ENCODE assay signal across 12 cellular contexts in genomic region chr5:52943285-52943684, GRCh38. TPM values are rescaled to one million over a fixed set of nuclear protein-coding genes. Genes with fewer than 3 reads are reported as not detected.
DNase-seq lines count a peak whose midpoint lies in the region; ATAC-seq and TF ChIP-seq lines count a peak whose summit lies in the region.
"Had no signal": no experiment of that assay in that cellular context is flagged by ENCODE, and none has a peak within 500 bp of the region (broad histone marks: within the 10 kb centered on the region; RNA-seq: fewer than 3 reads in every experiment).

No MANE protein-coding gene starts in this region.

- no peak overlapping the region for H3K27ac Mint-ChIP-seq in activated CD4-positive, alpha-beta T cell treated with anti-CD3 and anti-CD28 coated beads, Interleukin-2, amount 10 ng/mL, durations not matched to agents 24 days and 14 days
- no peak overlapping the region for H3K27ac Mint-ChIP-seq in stimulated activated memory B cell treated with anti-CD40 and anti-IgM and Interleukin-4, amounts not matched to agents 10 μg/mL and 1 μg/mL and 100 μg/mL, for 72 hours

- H3K27ac ChIP-seq in OCI-LY1 (ENCODE audit: low read depth, low read length, poor library complexity, severe bottlenecking) = no peak overlapping the region
- H3K27ac ChIP-seq: VCaP had no signal

- peaks cover 12% of the 10 kb centered on the region for H3K27me3 Mint-ChIP-seq in activated CD4-positive, alpha-beta T cell treated with anti-CD3 and anti-CD28 coated beads, Interleukin-2, amount 10 ng/mL, durations not matched to agents 24 days and 14 days
- H3K27me3 Mint-ChIP-seq in stimulated activated memory B cell treated with anti-CD40 and anti-IgM and Interleukin-4, amounts not matched to agents 10 μg/mL and 1 μg/mL and 100 μg/mL, for 72 hours = no peaks in the 10 kb centered on the region

- peaks cover 12% of the 10 kb centered on the region for H3K4me1 Mint-ChIP-seq in activated CD4-positive, alpha-beta T cell treated with anti-CD3 and anti-CD28 coated beads, Interleukin-2, amount 10 ng/mL, durations not matched to agents 24 days and 14 days
- H3K4me1 Mint-ChIP-seq in stimulated activated memory B cell treated with anti-CD40 and anti-IgM and Interleukin-4, amounts not matched to agents 10 μg/mL and 1 μg/mL and 100 μg/mL, for 72 hours = peaks cover 2% of the 10 kb centered on the region

- H3K9me3 Mint-ChIP-seq in activated CD4-positive, alpha-beta T cell treated with anti-CD3 and anti-CD28 coated beads, Interleukin-2, amount 10 ng/mL, durations not matched to agents 24 days and 14 days = no peaks in the 10 kb centered on the region
- no peaks in the 10 kb centered on the region for H3K9me3 Mint-ChIP-seq in stimulated activated memory B cell treated with anti-CD40 and anti-IgM and Interleukin-4, amounts not matched to agents 10 μg/mL and 1 μg/mL and 100 μg/mL, for 72 hours

- intact Hi-C loops in activated CD4-positive, alpha-beta T cell treated with anti-CD3 and anti-CD28 coated beads, Interleukin-2, amount 10 ng/mL, durations not matched to agents 24 days and 14 days (cut with micrococcal nuclease) = loop anchor here (10.0 kb wide), 2 partner anchors 532 to 1282 kb away; no protein-coding TSS in a partner anchor

- DNase-seq in H4 (ENCODE audit: low spot score) (peak; percentile 18), fibroblast of villous mesenchyme (ENCODE audit: low read depth) (no peak), NCI-H1092 treated with DMSO at 0.1 percent for 48 hours (lab: John Stamatoyannopoulos, UW) (no peak), putamen (ENCODE audit: low spot score) (no peak)
- no peak for DNase-seq in activated CD4-positive, alpha-beta T cell treated with anti-CD3 and anti-CD28 coated beads, Interleukin-2, amount 10 ng/mL, durations not matched to agents 24 days and 14 days
- DNase-seq: activated naive CD4-positive, alpha-beta T cell treated with Interleukin-2 at 50 U/mL for 16 hours; left ventricle myocardium superior; NCI-H510A had no signal

- peak; percentile 40 for TF ChIP-seq CTCF in GM12873 (IDR thresholded peaks at IDR 0.05; ENCODE audit: insufficient read depth, low read depth, low read length, missing control alignments)
- TF ChIP-seq CTCF in OCI-LY1 (IDR thresholded peaks at IDR 0.05; ENCODE audit: low read length) = peak; percentile 34; the same call in 1 of the 2 replicates
- TF ChIP-seq CTCF in fibroblast of villous mesenchyme (IDR thresholded peaks at IDR 0.05; ENCODE audit: insufficient read depth, low read depth, low read length) = peak; percentile 28

- no peak overlapping the region for H2AFZ ChIP-seq in OCI-LY1 (ENCODE audit: low read length)

- no peak for ATAC-seq in stimulated activated memory B cell treated with anti-CD40 and anti-IgM and Interleukin-4, amounts not matched to agents 10 μg/mL and 1 μg/mL and 100 μg/mL, for 72 hours
- ATAC-seq: left ventricle myocardium superior had no signal

- no peaks in the 10 kb centered on the region for H3K9me2 ChIP-seq in OCI-LY1 (ENCODE audit: low read depth, low read length)

- no peaks in the 10 kb centered on the region for H3K27me3 ChIP-seq in OCI-LY1 (ENCODE audit: insufficient read depth, low read length)

- no peak overlapping the region for H3K4me2 ChIP-seq in OCI-LY1 (ENCODE audit: low read length)

- H3K4me3 ChIP-seq in OCI-LY1 (ENCODE audit: low read depth, low read length, poor library complexity, severe bottlenecking) (no peak overlapping the region), fibroblast of villous mesenchyme (ENCODE audit: low read depth, low read length) (no peak overlapping the region)

- no peaks in the 10 kb centered on the region for H3K36me3 Mint-ChIP-seq in activated CD4-positive, alpha-beta T cell treated with anti-CD3 and anti-CD28 coated beads, Interleukin-2, amount 10 ng/mL, durations not matched to agents 24 days and 14 days (ENCODE audit: low read depth)
- no peaks in the 10 kb centered on the region for H3K36me3 Mint-ChIP-seq in stimulated activated memory B cell treated with anti-CD40 and anti-IgM and Interleukin-4, amounts not matched to agents 10 μg/mL and 1 μg/mL and 100 μg/mL, for 72 hours

- H3K36me3 ChIP-seq in OCI-LY1 (ENCODE audit: insufficient read depth, low read length) = no peaks in the 10 kb centered on the region

- H3K9ac ChIP-seq in OCI-LY1 (ENCODE audit: low read length) = no peak overlapping the region

- no peak overlapping the region for H3K4me3 Mint-ChIP-seq in activated CD4-positive, alpha-beta T cell treated with anti-CD3 and anti-CD28 coated beads, Interleukin-2, amount 10 ng/mL, durations not matched to agents 24 days and 14 days
- H3K4me3 Mint-ChIP-seq in stimulated activated memory B cell treated with anti-CD40 and anti-IgM and Interleukin-4, amounts not matched to agents 10 μg/mL and 1 μg/mL and 100 μg/mL, for 72 hours = no peak overlapping the region

- no peaks in the 10 kb centered on the region for H3K9me3 ChIP-seq in OCI-LY1 (ENCODE audit: low read length)

- no peaks in the 10 kb centered on the region for H3F3A ChIP-seq in OCI-LY1 (ENCODE audit: insufficient read depth, low read length)

- no peaks in the 10 kb centered on the region for H3K4me1 ChIP-seq in OCI-LY1 (ENCODE audit: insufficient read depth, low read length, severe bottlenecking)

- no peaks in the 10 kb centered on the region for H4K20me1 ChIP-seq in OCI-LY1 (ENCODE audit: insufficient read depth, low read length)

- no peaks in the 10 kb centered on the region for H3K79me2 ChIP-seq in OCI-LY1 (ENCODE audit: insufficient read depth, low read length)

RNA-seq across cellular contexts. Expression of gene ITGA2, which starts 45.9 kb away (rescaled TPM):
- 23.4 and 29.0 TPM in 2 replicates for total RNA-seq in H4 (2014; rRNA removed; shearing (Covaris generic))
- 16.4 and 35.0 TPM in 2 replicates for total RNA-seq in fibroblast of villous mesenchyme
- 3.5 and 3.9 TPM in 2 replicates for total RNA-seq in activated CD4-positive, alpha-beta T cell treated with anti-CD3 and anti-CD28 coated beads, Interleukin-2, amount 10 ng/mL, durations not matched to agents 24 days and 14 days
